Comparison of ENCODE assay signal across 9 cellular contexts in the genomic region with DNA sequence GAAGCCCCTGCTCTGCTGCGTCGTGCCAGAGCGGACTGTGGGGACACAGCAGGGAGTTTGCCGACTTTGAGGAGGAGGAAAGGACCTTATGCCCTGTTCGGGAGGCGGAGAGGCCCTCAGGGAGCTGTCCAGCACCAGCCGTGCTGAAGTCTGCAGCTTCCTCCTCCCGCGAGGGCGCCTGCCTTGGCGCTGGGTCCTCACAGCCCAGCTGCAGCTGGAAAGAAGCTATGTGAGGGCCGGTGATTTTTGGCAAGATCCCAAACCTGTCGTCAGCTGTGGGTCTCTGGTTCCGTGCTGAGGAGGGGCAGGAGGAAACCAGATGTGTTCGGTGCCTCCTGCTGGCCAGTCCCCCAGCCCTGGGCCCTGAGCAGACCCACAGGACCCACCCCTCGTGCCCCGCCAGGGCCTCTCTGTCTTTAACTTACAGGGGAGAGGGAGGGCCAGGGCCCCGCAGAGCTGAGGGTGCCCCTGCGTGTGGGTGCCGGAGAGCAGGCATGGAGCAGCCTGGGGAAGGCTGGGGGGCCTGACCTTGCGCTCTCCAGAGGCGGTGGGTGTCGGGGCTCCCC. TPM values are rescaled to one million over a fixed set of nuclear protein-coding genes. Genes with fewer than 3 reads are reported as not detected.
A peak's percentile ranks its signal among the peaks of the same experiment; 100 is the strongest.
DNase-seq lines count a peak whose midpoint lies in the region; ATAC-seq and TF ChIP-seq lines count a peak whose summit lies in the region.
"Had no signal": no experiment of that assay in that cellular context is flagged by ENCODE, and none has a peak within 500 bp of the region (broad histone marks: within the 10 kb centered on the region; RNA-seq: fewer than 3 reads in every experiment).

No MANE protein-coding gene starts in this region.

- H3K9me3 Mint-ChIP-seq in glutamatergic neuron (ENCODE audit: unreplicated experiment), result peaks cover 11% of the 10 kb centered on the region

- TF ChIP-seq CTCF in glutamatergic neuron (IDR thresholded peaks at IDR 0.05; ENCODE audit: partially characterized antibody, unreplicated experiment) (no peak), prostate gland (IDR thresholded peaks at IDR 0.05) (no peak)

- 8% methylated on average over 20 of the region's 23 CpGs for WGBS in prostate gland

- H3K36me3 ChIP-seq in prostate gland, result no peaks in the 10 kb centered on the region
- H3K36me3 ChIP-seq: SJSA1 had no signal

- H3K36me3 Mint-ChIP-seq in glutamatergic neuron (ENCODE audit: unreplicated experiment), result no peaks in the 10 kb centered on the region

- no peak overlapping the region for H3K27ac Mint-ChIP-seq in glutamatergic neuron (ENCODE audit: unreplicated experiment)

- no peak for TF ChIP-seq POLR2A in prostate gland (IDR thresholded peaks at IDR 0.05)

- H3K27me3 Mint-ChIP-seq in glutamatergic neuron (ENCODE audit: unreplicated experiment), result peaks cover 20% of the 10 kb centered on the region

- H3K4me1 Mint-ChIP-seq in glutamatergic neuron (ENCODE audit: low read depth, unreplicated experiment), result peaks cover 12% of the 10 kb centered on the region

- DNase-seq in NCI-H1417 (lab: John Stamatoyannopoulos, UW) (peak in 2 of 3 experiments; percentile 6 to 33), NCI-H1417 treated with DMSO at 0.1 percent for 48 hours (lab: John Stamatoyannopoulos, UW) (no peak), NCI-H226 (peak; percentile 55), glutamatergic neuron (peak; percentile 35), prostate gland (ENCODE audit: low spot score) (peak; percentile 31)
- peak; percentile 39 for DNase-seq in activated naive CD4-positive, alpha-beta T cell treated with Interleukin-2 at 50 U/mL for 16 hours

- no peak overlapping the region for H3K4me3 ChIP-seq in prostate gland
- H3K4me3 ChIP-seq: SJSA1 had no signal

- peak overlapping the region; percentile 52 for H3K4me3 Mint-ChIP-seq in glutamatergic neuron (ENCODE audit: unreplicated experiment)

- no peak overlapping the region for H3K27ac ChIP-seq in prostate gland
- H3K27ac ChIP-seq: SJSA1 had no signal

- no peaks in the 10 kb centered on the region for H3K9me3 ChIP-seq in prostate gland
- H3K9me3 ChIP-seq: SJSA1 had no signal

- intact Hi-C loops in prostate gland (cut with DNase I), result no loop called here

- ATAC-seq in HG02870 (IDR thresholded peaks at IDR 0.05; ENCODE audit: unreplicated experiment) (no peak), GM18870 (IDR thresholded peaks at IDR 0.05; ENCODE audit: unreplicated experiment) (no peak)

- no peaks in the 10 kb centered on the region for H3K4me1 ChIP-seq in prostate gland (replicated peaks)
- H3K4me1 ChIP-seq: SJSA1 had no signal

- no peaks in the 10 kb centered on the region for H3K27me3 ChIP-seq in prostate gland (replicated peaks; ENCODE audit: insufficient read depth)
- H3K27me3 ChIP-seq: SJSA1 had no signal

RNA-seq across cellular contexts. Expression of a gene that starts 12.0 kb away (rescaled TPM):
- total RNA-seq in glutamatergic neuron (ENCODE audit: unreplicated experiment), result 207 TPM
- 10 to 100 TPM in 1 of 2 donors, under 1 TPM in 1; 0.96 to 29.7 TPM for total RNA-seq in prostate gland
